ENCODE assay signal across 1 cellular context in genomic region chr2:74814102-74814501, GRCh38.
TF ChIP-seq lines count a peak whose summit lies in the region.

No MANE protein-coding gene starts in this region.

TF ChIP-seq in HepG2, 621 proteins besides CTCF, POLR2A, EP300 and RAD21 (continued from another document):
- TF ChIP-seq DMTF1 (CRISPR knock-in tag; IDR thresholded peaks at IDR 0.05) (no peak), HMG20A (CRISPR knock-in tag; IDR thresholded peaks at IDR 0.05; ENCODE audit: borderline replicate concordance) (peak; percentile 20; the same call in 1 of the 2 replicates), ZKSCAN8 (CRISPR knock-in tag; IDR thresholded peaks at IDR 0.05; ENCODE audit: borderline replicate concordance) (0 out of 2 replicates have a peak, but pooled peaks have one; percentile 35), ZNF136 (CRISPR knock-in tag; IDR thresholded peaks at IDR 0.05; ENCODE audit: low read depth) (no peak), NFYB (CRISPR knock-in tag; IDR thresholded peaks at IDR 0.05) (no peak), SMAD1 (CRISPR knock-in tag; IDR thresholded peaks at IDR 0.05; ENCODE audit: borderline replicate concordance, low read depth) (no peak), HOMEZ (CRISPR knock-in tag; IDR thresholded peaks at IDR 0.05; ENCODE audit: low read depth) (no peak), RARA (CRISPR knock-in tag; IDR thresholded peaks at IDR 0.05) (peak; percentile 43; the same call in 1 of the 2 replicates), NCOR1 (IDR thresholded peaks at IDR 0.05; ENCODE audit: borderline replicate concordance, low read length) (no peak), TFAP4 (IDR thresholded peaks at IDR 0.05; ENCODE audit: borderline replicate concordance, low read depth) (peak; percentile 16; the same call in 1 of the 2 replicates), ZNF281 (CRISPR knock-in tag; IDR thresholded peaks at IDR 0.05; ENCODE audit: borderline replicate concordance) (no peak), NR2F2 (IDR thresholded peaks at IDR 0.05; ENCODE audit: borderline replicate concordance, low read depth) (no peak), ZNF451 (CRISPR knock-in tag; IDR thresholded peaks at IDR 0.05) (no peak), ZMYM3 (CRISPR knock-in tag; IDR thresholded peaks at IDR 0.05) (no peak), SOX6 (IDR thresholded peaks at IDR 0.05) (no peak), SOX6 (CRISPR knock-in tag; IDR thresholded peaks at IDR 0.05) (peak; percentile 60), ZNF780A (CRISPR knock-in tag; IDR thresholded peaks at IDR 0.05) (no peak), GATAD2A (CRISPR knock-in tag; IDR thresholded peaks at IDR 0.05) (peak; percentile 57; the same call in 1 of the 2 replicates), ZNF557 (CRISPR knock-in tag; IDR thresholded peaks at IDR 0.05) (no peak), KDM5B (CRISPR knock-in tag; IDR thresholded peaks at IDR 0.05; ENCODE audit: borderline replicate concordance) (no peak), KLF11 (CRISPR knock-in tag; IDR thresholded peaks at IDR 0.05) (no peak), NR2F1 (CRISPR knock-in tag; IDR thresholded peaks at IDR 0.05) (no peak)
